7 cellular contexts compared by ENCODE assay signal in the genomic region with DNA sequence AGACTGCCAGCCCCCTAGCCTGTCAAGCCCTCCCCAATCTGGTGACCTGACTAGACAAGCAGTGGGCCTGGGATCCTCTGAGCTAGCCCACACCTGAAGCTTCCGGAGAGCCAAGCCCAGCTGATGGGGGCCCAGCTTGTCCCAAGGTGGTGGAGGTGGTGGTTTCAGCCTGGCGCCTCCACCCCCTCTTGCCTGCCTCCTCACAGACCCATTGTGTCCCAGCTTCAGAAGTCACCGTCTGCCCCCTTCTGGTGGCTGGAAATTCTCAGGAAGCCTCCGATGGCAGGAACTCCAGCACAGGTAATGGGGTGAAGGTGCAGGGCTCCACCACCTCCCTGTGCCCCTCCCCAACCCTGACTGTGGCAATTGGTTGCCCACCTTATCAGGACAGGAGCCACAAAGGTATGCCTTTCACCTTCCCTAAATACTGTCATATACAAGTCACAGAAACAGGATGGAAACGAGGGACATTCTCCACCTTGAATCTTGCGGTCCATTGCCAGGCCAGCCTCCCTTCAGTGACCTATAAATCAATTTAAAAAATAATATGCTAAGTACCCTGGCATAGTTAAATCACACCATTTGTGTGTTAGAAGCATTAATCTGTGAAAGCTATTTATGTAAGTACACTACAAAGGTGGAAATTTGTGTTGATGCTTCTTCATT.
DNase-seq lines count a peak whose midpoint lies in the region; ATAC-seq and TF ChIP-seq lines count a peak whose summit lies in the region.

No MANE protein-coding gene starts in this region.

- no peak overlapping the region for H3K4me3 ChIP-seq in mesendoderm (ENCODE audit: low read length)

- H3K23ac ChIP-seq in mesendoderm (ENCODE audit: low read length): no peak overlapping the region

- no peaks in the 10 kb centered on the region for H3K27me3 ChIP-seq in mesendoderm (ENCODE audit: insufficient read depth, low read length, poor library complexity)

- H2BK5ac ChIP-seq in mesendoderm (ENCODE audit: low read length): no peak overlapping the region

- H4K8ac ChIP-seq in mesendoderm (ENCODE audit: low read depth, low read length): no peak overlapping the region

- CTCF ChIA-PET in WTC11 (lab: Charles Lee): interaction anchor here (0.6 to 2.6 kb wide), 63 partner anchors 8 to 569 kb away, joined by 3 to 58 read pairs (median 4); partner anchors contain the start of gene CNEP1R1

- H3K4me3 Mint-ChIP-seq in WTC11: no peak overlapping the region
- H3K4me3 Mint-ChIP-seq in effector memory CD8-positive, alpha-beta T cell: no peak overlapping the region
- no peak overlapping the region for H3K4me3 Mint-ChIP-seq in stimulated activated effector memory CD8-positive, alpha-beta T cell treated with anti-CD3 and anti-CD28 coated beads, Interleukin-12 subunit alpha, Interleukin-12 subunit beta, amount 100 ng/mL, for 72 hours

- H3K4me1 ChIP-seq in mesendoderm (ENCODE audit: control insufficient read depth, low read depth, low read length): no peaks in the 10 kb centered on the region

- H3K36me3 ChIP-seq in mesendoderm (ENCODE audit: control insufficient read depth, insufficient read depth, low read length): no peaks in the 10 kb centered on the region

- WGBS in mesendoderm (ENCODE audit: extremely low coverage, insufficient coverage, low lambda C conversion rate): no CpG with 5 or more reads among the region's 6 CpGs

- peak overlapping the region; percentile 76 for H3K56ac ChIP-seq in mesendoderm (ENCODE audit: low read length)

- H3K27ac ChIP-seq in mesendoderm (ENCODE audit: low read depth, low read length): no peak overlapping the region

- H2AK5ac ChIP-seq in mesendoderm (ENCODE audit: low read length): no peak overlapping the region

- H3K4me1 Mint-ChIP-seq in WTC11: peaks cover 3% of the 10 kb centered on the region
- peaks cover 0 to 2% of the 10 kb centered on the region in 2 donors for H3K4me1 Mint-ChIP-seq in effector memory CD8-positive, alpha-beta T cell (ENCODE audit: low read depth in 2 of 2)
- H3K4me1 Mint-ChIP-seq in stimulated activated effector memory CD8-positive, alpha-beta T cell treated with anti-CD3 and anti-CD28 coated beads, Interleukin-12 subunit alpha, Interleukin-12 subunit beta, amount 100 ng/mL, for 72 hours: peaks cover 6% of the 10 kb centered on the region

- H3K18ac ChIP-seq in mesendoderm (ENCODE audit: low read length): no peak overlapping the region

- DNase-seq in NCI-H1092 treated with DMSO at 0.1 percent for 48 hours (lab: John Stamatoyannopoulos, UW) (peak; percentile 45), WTC11 (ENCODE audit: low spot score) (peak; percentile 87), mesendoderm (peak; percentile 89)
- DNase-seq in effector memory CD8-positive, alpha-beta T cell: peak; percentile 3 to 5 (median 4)
- DNase-seq in stimulated activated effector memory CD8-positive, alpha-beta T cell treated with anti-CD3 and anti-CD28 coated beads, Interleukin-12 subunit alpha, Interleukin-12 subunit beta, amount 100 ng/mL, for 72 hours (ENCODE audit: low spot score in 2 of 2): peak in 1 of 2 donors; percentile 59

- H4K5ac ChIP-seq in mesendoderm (ENCODE audit: low read length): no peak overlapping the region

- TF ChIP-seq CTCF in GM12873 (IDR thresholded peaks at IDR 0.05; ENCODE audit: insufficient read depth, low read depth, low read length, missing control alignments): peak; percentile 73
- peak; percentile 55; the same call in 1 of the 2 replicates for TF ChIP-seq CTCF in WTC11 (IDR thresholded peaks at IDR 0.05)

- POLR2A ChIA-PET in WTC11 (lab: Charles Lee): interaction anchor here (0.7 kb wide), 1 partner anchor 64 kb away, joined by 4 read pairs; no protein-coding TSS in a partner anchor

- H3K36me3 Mint-ChIP-seq in WTC11: no peaks in the 10 kb centered on the region
- H3K36me3 Mint-ChIP-seq in effector memory CD8-positive, alpha-beta T cell (ENCODE audit: insufficient read depth): no peaks in the 10 kb centered on the region
- no peaks in the 10 kb centered on the region for H3K36me3 Mint-ChIP-seq in stimulated activated effector memory CD8-positive, alpha-beta T cell treated with anti-CD3 and anti-CD28 coated beads, Interleukin-12 subunit alpha, Interleukin-12 subunit beta, amount 100 ng/mL, for 72 hours

- H3K27ac Mint-ChIP-seq in WTC11: no peak overlapping the region
- H3K27ac Mint-ChIP-seq in effector memory CD8-positive, alpha-beta T cell: no peak overlapping the region
- H3K27ac Mint-ChIP-seq in stimulated activated effector memory CD8-positive, alpha-beta T cell treated with anti-CD3 and anti-CD28 coated beads, Interleukin-12 subunit alpha, Interleukin-12 subunit beta, amount 100 ng/mL, for 72 hours: no peak overlapping the region

- H3K4me2 ChIP-seq in mesendoderm (ENCODE audit: low read length): no peak overlapping the region

- peak overlapping the region; percentile 8 for H3K9ac ChIP-seq in mesendoderm (ENCODE audit: low read length)

- no peaks in the 10 kb centered on the region for H3K79me1 ChIP-seq in mesendoderm (ENCODE audit: low read length)

- no peaks in the 10 kb centered on the region for H3K27me3 Mint-ChIP-seq in WTC11 (ENCODE audit: low read depth)
- H3K27me3 Mint-ChIP-seq in effector memory CD8-positive, alpha-beta T cell: peaks cover 26 to 54% of the 10 kb centered on the region in 2 donors

- no peak overlapping the region for H3K4ac ChIP-seq in mesendoderm (ENCODE audit: low read depth, low read length)

- no peak overlapping the region for H2BK15ac ChIP-seq in mesendoderm (replicated peaks; ENCODE audit: low read depth)

- no peaks in the 10 kb centered on the region for H3K79me2 ChIP-seq in mesendoderm (ENCODE audit: control insufficient read depth, insufficient read depth, low read length)

- peaks cover 14% of the 10 kb centered on the region for H3K9me3 Mint-ChIP-seq in WTC11
- no peaks in the 10 kb centered on the region for H3K9me3 Mint-ChIP-seq in effector memory CD8-positive, alpha-beta T cell
- no peaks in the 10 kb centered on the region for H3K9me3 Mint-ChIP-seq in stimulated activated effector memory CD8-positive, alpha-beta T cell treated with anti-CD3 and anti-CD28 coated beads, Interleukin-12 subunit alpha, Interleukin-12 subunit beta, amount 100 ng/mL, for 72 hours

- peak; percentile 92 for ATAC-seq in WTC11
- ATAC-seq in effector memory CD8-positive, alpha-beta T cell (replicated peaks): no peak
- peak; percentile 33 for ATAC-seq in stimulated activated effector memory CD8-positive, alpha-beta T cell treated with anti-CD3 and anti-CD28 coated beads, Interleukin-12 subunit alpha, Interleukin-12 subunit beta, amount 100 ng/mL, for 72 hours
- ATAC-seq in activated CD4-positive, CD25-positive, alpha-beta regulatory T cell treated with anti-CD3 and anti-CD28 coated beads, Interleukin-2, amount 50 U/mL, for 24 hours: no peak

- no peak overlapping the region for H2BK120ac ChIP-seq in mesendoderm (ENCODE audit: low read depth, low read length)

TF ChIP-seq in WTC11, 78 proteins besides CTCF, POLR2A, EP300 and RAD21 (continues in another document):
- TF ChIP-seq, protein P1, sequence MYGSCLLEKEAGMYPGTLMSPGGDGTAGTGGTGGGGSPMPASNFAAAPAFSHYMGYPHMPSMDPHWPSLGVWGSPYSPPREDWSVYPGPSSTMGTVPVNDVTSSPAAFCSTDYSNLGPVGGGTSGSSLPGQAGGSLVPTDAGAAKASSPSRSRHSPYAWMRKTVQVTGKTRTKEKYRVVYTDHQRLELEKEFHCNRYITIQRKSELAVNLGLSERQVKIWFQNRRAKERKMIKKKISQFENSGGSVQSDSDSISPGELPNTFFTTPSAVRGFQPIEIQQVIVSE (CRISPR knock-in tag; IDR thresholded peaks at IDR 0.05; ENCODE audit: borderline replicate concordance): no peak
- TF ChIP-seq E2F4 (CRISPR knock-in tag; IDR thresholded peaks at IDR 0.05; ENCODE audit: borderline replicate concordance, low read depth) (no peak), ZBTB21 (CRISPR knock-in tag; IDR thresholded peaks at IDR 0.05; ENCODE audit: borderline replicate concordance) (no peak), NFE2L1 (CRISPR knock-in tag; IDR thresholded peaks at IDR 0.05) (no peak), ATF3 (CRISPR knock-in tag; conservative IDR thresholded peaks at IDR 0.05) (no peak), SMAD3 (CRISPR knock-in tag; IDR thresholded peaks at IDR 0.05; ENCODE audit: borderline replicate concordance) (no peak), GTF2I (CRISPR knock-in tag; conservative IDR thresholded peaks at IDR 0.05) (no peak), PREB (CRISPR knock-in tag; IDR thresholded peaks at IDR 0.05; ENCODE audit: borderline replicate concordance) (no peak)
- TF ChIP-seq, protein P2, sequence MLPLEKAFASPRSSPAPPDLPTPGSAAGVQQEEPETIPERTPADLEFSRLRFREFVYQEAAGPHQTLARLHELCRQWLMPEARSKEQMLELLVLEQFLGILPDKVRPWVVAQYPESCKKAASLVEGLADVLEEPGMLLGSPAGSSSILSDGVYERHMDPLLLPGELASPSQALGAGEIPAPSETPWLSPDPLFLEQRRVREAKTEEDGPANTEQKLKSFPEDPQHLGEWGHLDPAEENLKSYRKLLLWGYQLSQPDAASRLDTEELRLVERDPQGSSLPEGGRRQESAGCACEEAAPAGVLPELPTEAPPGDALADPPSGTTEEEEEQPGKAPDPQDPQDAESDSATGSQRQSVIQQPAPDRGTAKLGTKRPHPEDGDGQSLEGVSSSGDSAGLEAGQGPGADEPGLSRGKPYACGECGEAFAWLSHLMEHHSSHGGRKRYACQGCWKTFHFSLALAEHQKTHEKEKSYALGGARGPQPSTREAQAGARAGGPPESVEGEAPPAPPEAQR (CRISPR knock-in tag; IDR thresholded peaks at IDR 0.05): no peak

Comparison
In these comparisons a context has a peak if more than half of its experiments do, and no peak if none do; other contexts are left out.
1. ATAC-seq: peak in WTC11 (single experiment) and stimulated activated effector memory CD8-positive, alpha-beta T cell treated with anti-CD3 and anti-CD28 coated beads, Interleukin-12 subunit alpha, Interleukin-12 subunit beta, amount 100 ng/mL, for 72 hours (single experiment); none in effector memory CD8-positive, alpha-beta T cell (single experiment) and activated CD4-positive, CD25-positive, alpha-beta regulatory T cell treated with anti-CD3 and anti-CD28 coated beads, Interleukin-2, amount 50 U/mL, for 24 hours (0 of 2).